Comparison of ENCODE assay signal across 13 cellular contexts in genomic region chr3:71173421-71173975, GRCh38.
DNase-seq lines count a peak whose midpoint lies in the region; ATAC-seq and TF ChIP-seq lines count a peak whose summit lies in the region.
"Had no signal": no experiment of that assay in that cellular context is flagged by ENCODE, and none has a peak within 500 bp of the region (broad histone marks: within the 10 kb centered on the region; RNA-seq: fewer than 3 reads in every experiment).

No MANE protein-coding gene starts in this region.

- H3K27ac ChIP-seq in trophoblast cell (ENCODE audit: low read depth, low read length) = no peak overlapping the region
- H3K27ac ChIP-seq in CD8-positive, alpha-beta memory T cell (ENCODE audit: low read depth, low read length) = no peak overlapping the region
- H3K27ac ChIP-seq: uterus had no signal

- H3K4me1 Mint-ChIP-seq in CD8-positive, alpha-beta memory T cell = peaks cover 0 to 24% (median 19%) of the 10 kb centered on the region in 3 donors

- no peak overlapping the region for H2BK5ac ChIP-seq in trophoblast cell (ENCODE audit: low read depth, low read length, poor library complexity)

- POLR2A ChIA-PET in BJ (lab: Charles Lee) = interaction anchor here (0.6 kb wide), 1 partner anchor 10 kb away, joined by 4 read pairs; no protein-coding TSS in a partner anchor
- POLR2A ChIA-PET in CD8-positive, alpha-beta memory T cell (lab: Charles Lee) = no interaction called here

- DNase-seq in BJ (ENCODE audit: low read depth) (peak; percentile 39), HS-5 (ENCODE audit: low read depth) (peak; percentile 71), fibroblast of mammary gland (ENCODE audit: low read depth) (peak; percentile 94), trophoblast cell (peak; percentile 88 to 93), A172 (ENCODE audit: low spot score) (no peak), GM13977 (ENCODE audit: low spot score) (no peak)
- DNase-seq in CD8-positive, alpha-beta memory T cell = no peak
- DNase-seq: NCI-H1092 treated with DMSO at 0.1 percent for 48 hours, NCI-H510A, right lobe of liver, SHP77, uterus had no signal

- peaks cover 5 to 53% (median 23%) of the 10 kb centered on the region in 3 donors for H3K36me3 Mint-ChIP-seq in CD8-positive, alpha-beta memory T cell

- H3K4me2 ChIP-seq in trophoblast cell (ENCODE audit: low read length) = no peak overlapping the region

- no peak overlapping the region for H3K9ac ChIP-seq in trophoblast cell (ENCODE audit: low read length)

- H3K4ac ChIP-seq in trophoblast cell (ENCODE audit: low read depth, low read length) = no peak overlapping the region

- H4K12ac ChIP-seq in trophoblast cell (ENCODE audit: low read depth, low read length) = no peak overlapping the region

- H2BK120ac ChIP-seq in trophoblast cell (ENCODE audit: insufficient read depth, low read length, poor library complexity) = no peak overlapping the region

- no peak for TF ChIP-seq CTCF in BJ (IDR thresholded peaks at IDR 0.05; ENCODE audit: insufficient read depth, low read depth, low read length)
- no peak for TF ChIP-seq CTCF in fibroblast of mammary gland (conservative IDR thresholded peaks at IDR 0.05; ENCODE audit: control insufficient read depth, insufficient read depth, low read depth, low read length)
- TF ChIP-seq CTCF in GM13977 (IDR thresholded peaks at IDR 0.05; ENCODE audit: extremely low read depth, insufficient read depth, missing control alignments) = no peak

- no peak overlapping the region for H2BK12ac ChIP-seq in trophoblast cell (ENCODE audit: low read length)

- no peak overlapping the region for H3K18ac ChIP-seq in trophoblast cell (ENCODE audit: low read length)

- H4K91ac ChIP-seq in trophoblast cell (ENCODE audit: low read depth, low read length) = no peak overlapping the region

- H3K23ac ChIP-seq in trophoblast cell (ENCODE audit: low read length) = no peak overlapping the region

- peak overlapping the region in 1 of 8 donors; percentile 11 for H3K27ac Mint-ChIP-seq in CD8-positive, alpha-beta memory T cell

- H3K9me3 ChIP-seq in trophoblast cell (ENCODE audit: insufficient read depth, low read depth, low read length) = no peaks in the 10 kb centered on the region
- no peaks in the 10 kb centered on the region for H3K9me3 ChIP-seq in CD8-positive, alpha-beta memory T cell (ENCODE audit: low read length)
- H3K9me3 ChIP-seq: right lobe of liver, uterus had no signal

- H3K36me3 ChIP-seq in BJ (ENCODE audit: control insufficient read depth, insufficient read depth, low read length) = no peaks in the 10 kb centered on the region; the same call in 1 of the 2 replicates
- no peaks in the 10 kb centered on the region for H3K36me3 ChIP-seq in trophoblast cell (ENCODE audit: control insufficient read depth in 1 of 2, insufficient read depth in 2 of 2, low read length in 2 of 2)
- no peaks in the 10 kb centered on the region for H3K36me3 ChIP-seq in CD8-positive, alpha-beta memory T cell (ENCODE audit: insufficient read depth, low read length)
- H3K36me3 ChIP-seq: right lobe of liver, uterus had no signal

- no peak overlapping the region for H3K4me3 ChIP-seq in BJ (ENCODE audit: low read depth, low read length)
- H3K4me3 ChIP-seq in fibroblast of mammary gland (ENCODE audit: control insufficient read depth, low read depth, low read length) = no peak overlapping the region
- no peak overlapping the region for H3K4me3 ChIP-seq in trophoblast cell (ENCODE audit: low read depth, low read length)
- no peak overlapping the region for H3K4me3 ChIP-seq in CD8-positive, alpha-beta memory T cell (ENCODE audit: low read length)
- H3K4me3 ChIP-seq: right lobe of liver, uterus had no signal

- no peak overlapping the region for H2AFZ ChIP-seq in trophoblast cell (ENCODE audit: insufficient read depth, low read length, poor library complexity)

- H3K9me3 Mint-ChIP-seq in CD8-positive, alpha-beta memory T cell = no peaks in the 10 kb centered on the region

- H3K27me3 ChIP-seq in BJ (ENCODE audit: control insufficient read depth, insufficient read depth, low read length) (no peaks in the 10 kb centered on the region), trophoblast cell (ENCODE audit: insufficient read depth, low read length) (no peaks in the 10 kb centered on the region)
- no peaks in the 10 kb centered on the region for H3K27me3 ChIP-seq in CD8-positive, alpha-beta memory T cell (ENCODE audit: insufficient read depth, low read length, poor library complexity, severe bottlenecking)
- H3K27me3 ChIP-seq: right lobe of liver, uterus had no signal

- in situ Hi-C loops in GM13977 (cut with MboI; ENCODE audit: low pct_unique_long_range_greater_than_20kb, low sequenced_read_pairs, unreplicated experiment) = no loop called here

- no peaks in the 10 kb centered on the region for H3K79me2 ChIP-seq in trophoblast cell (ENCODE audit: control insufficient read depth, insufficient read depth, low read length, poor library complexity)

- no peaks in the 10 kb centered on the region for H3K4me1 ChIP-seq in trophoblast cell (ENCODE audit: control insufficient read depth in 1 of 2, insufficient read depth in 2 of 2, low read length in 2 of 2)
- H3K4me1 ChIP-seq in CD8-positive, alpha-beta memory T cell (ENCODE audit: insufficient read depth, low read length) = no peaks in the 10 kb centered on the region
- H3K4me1 ChIP-seq: uterus had no signal

- no peak overlapping the region for H3K14ac ChIP-seq in trophoblast cell (ENCODE audit: low read length)

- peak overlapping the region in 1 of 7 donors; percentile 20 for H3K4me3 Mint-ChIP-seq in CD8-positive, alpha-beta memory T cell

- CTCF ChIA-PET in BJ (lab: Yijun Ruan, JAX) = no interaction called here
- CTCF ChIA-PET in CD8-positive, alpha-beta memory T cell (lab: Charles Lee) = interaction anchor here (0.6 kb wide), 1 partner anchor 21 kb away, joined by 3 read pairs; no protein-coding TSS in a partner anchor

- no peak overlapping the region for H2AK5ac ChIP-seq in trophoblast cell (ENCODE audit: low read length)

- no peak overlapping the region for H4K8ac ChIP-seq in trophoblast cell (ENCODE audit: low read depth, low read length)

- no peaks in the 10 kb centered on the region for H3K79me1 ChIP-seq in trophoblast cell (ENCODE audit: low read length)

- no peaks in the 10 kb centered on the region for H3K27me3 Mint-ChIP-seq in CD8-positive, alpha-beta memory T cell

- no peak for ATAC-seq in GM21515 (IDR thresholded peaks at IDR 0.05; ENCODE audit: unreplicated experiment)

- WGBS in trophoblast cell (ENCODE audit: extremely low coverage, insufficient coverage, insufficient read length) = no CpG with 5 or more reads among the region's 1 CpG

Comparison
In these comparisons a context has a peak if more than half of its experiments do, and no peak if none do; other contexts are left out.
1. DNase-seq: peak in BJ (single experiment), HS-5 (single experiment), fibroblast of mammary gland (single experiment) and trophoblast cell (2 of 2); none in A172 (single experiment), CD8-positive, alpha-beta memory T cell (0 of 5) and GM13977 (single experiment).